27 cellular contexts compared by ENCODE assay signal in the genomic region with DNA sequence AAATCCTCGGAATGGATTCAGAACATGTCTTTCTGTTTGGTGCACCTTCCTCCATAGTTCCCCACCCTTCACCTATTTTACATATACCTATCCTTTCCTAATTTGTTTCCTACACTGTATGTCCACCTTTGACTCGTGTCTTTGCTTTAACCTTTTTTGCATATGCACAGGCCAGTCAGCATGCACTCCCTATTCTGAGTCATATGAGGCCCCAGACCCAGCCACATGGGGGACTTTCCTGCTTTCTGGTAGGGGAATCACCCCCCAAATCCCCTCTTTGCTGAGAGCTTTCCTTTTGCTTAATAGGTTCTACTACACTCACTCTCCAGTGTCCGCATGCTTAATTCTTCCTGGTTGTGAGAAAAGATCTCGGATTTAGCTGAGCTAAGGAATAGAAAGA.
"Had no signal": no experiment of that assay in that cellular context is flagged by ENCODE, and none has a peak within 500 bp of the region (broad histone marks: within the 10 kb centered on the region; RNA-seq: fewer than 3 reads in every experiment).

No MANE protein-coding gene starts in this region.

- H3K27me3 ChIP-seq: ascending aorta, brain microvascular endothelial cell, foreskin keratinocyte, left lung, neural progenitor cell, transverse colon, uterus had no signal

- H2AFZ ChIP-seq: neural progenitor cell had no signal

- H3K4me1 ChIP-seq: ascending aorta, foreskin keratinocyte, left lung, neural progenitor cell, transverse colon, uterus had no signal

- DNase-seq: activated CD4-positive, alpha-beta T cell treated with anti-CD3 and anti-CD28 coated beads, Interleukin-2, amount 10 ng/mL, durations not matched to agents 7 days and 5 days; activated CD8-positive, alpha-beta memory T cell treated with anti-CD3 and anti-CD28 coated beads, Interleukin-2, amount 10 ng/mL, durations not matched to agents 7 days and 5 days; activated CD8-positive, alpha-beta T cell treated with anti-CD3 and anti-CD28 coated beads for 36 hours; activated gamma-delta T cell; activated naive CD4-positive, alpha-beta T cell treated with anti-CD3 and anti-CD28 coated beads, Interleukin-2, amount 50 U/mL, for 16 hours; activated naive CD8-positive, alpha-beta T cell treated with anti-CD3 and anti-CD28 coated beads, Interleukin-2, amount 50 U/mL, for 24 hours; brain microvascular endothelial cell; caudate nucleus; dermis blood vessel endothelial cell; effector CD8-positive, alpha-beta T cell; foreskin keratinocyte; hippocampal formation; kidney glomerular epithelial cell; left lung; naive thymus-derived CD8-positive, alpha-beta T cell; small intestine; stimulated activated CD4-positive, alpha-beta T cell treated with anti-CD3 and anti-CD28 coated beads, Interleukin-15, amount 100 ng/mL, for 24 hours; transverse colon; uterus had no signal

- H3K4me2 ChIP-seq: neural progenitor cell had no signal

- H3K9ac ChIP-seq: neural progenitor cell had no signal

- H3K27ac ChIP-seq: ascending aorta, brain microvascular endothelial cell, foreskin keratinocyte, left lung, neural progenitor cell, transverse colon, uterus, VCaP had no signal

- H3K36me3 ChIP-seq: ascending aorta, brain microvascular endothelial cell, left lung, neural progenitor cell, transverse colon, uterus had no signal

- H3K9me3 Mint-ChIP-seq: neural progenitor cell; stimulated activated memory B cell treated with anti-CD40 and anti-IgM and Interleukin-4, amounts not matched to agents 10 μg/mL and 1 μg/mL and 100 μg/mL, for 72 hours had no signal

- H3K36me3 Mint-ChIP-seq: activated CD8-positive, alpha-beta memory T cell treated with anti-CD3 and anti-CD28 coated beads, Interleukin-2, amount 10 ng/mL, durations not matched to agents 7 days and 5 days; naive thymus-derived CD8-positive, alpha-beta T cell; neural progenitor cell; stimulated activated memory B cell treated with anti-CD40 and anti-IgM and Interleukin-4, amounts not matched to agents 10 μg/mL and 1 μg/mL and 100 μg/mL, for 72 hours had no signal

- H3K4me3 Mint-ChIP-seq: activated CD4-positive, alpha-beta T cell treated with anti-CD3 and anti-CD28 coated beads, Interleukin-2, amount 10 ng/mL, durations not matched to agents 7 days and 5 days; activated CD8-positive, alpha-beta memory T cell treated with anti-CD3 and anti-CD28 coated beads, Interleukin-2, amount 10 ng/mL, durations not matched to agents 7 days and 5 days; activated CD8-positive, alpha-beta T cell treated with anti-CD3 and anti-CD28 coated beads for 36 hours; activated naive CD8-positive, alpha-beta T cell treated with anti-CD3 and anti-CD28 coated beads, Interleukin-2, amount 50 U/mL, for 24 hours; activated T-helper 1 cell treated with anti-CD3 and anti-CD28 coated beads, Interleukin-12 subunit alpha, Interleukin-12 subunit beta, Interleukin-2, Interleukin-4 antibody, amounts not matched to agents 30 ng/mL and 10 ng/mL and 1 ng/mL, durations not matched to agents 14 hours and 24 hours and 36 hours; naive thymus-derived CD8-positive, alpha-beta T cell; neural progenitor cell; stimulated activated memory B cell treated with anti-CD40 and anti-IgM and Interleukin-4, amounts not matched to agents 10 μg/mL and 1 μg/mL and 100 μg/mL, for 72 hours had no signal

- H3K27me3 Mint-ChIP-seq: activated CD4-positive, alpha-beta T cell treated with anti-CD3 and anti-CD28 coated beads, Interleukin-2, amount 10 ng/mL, durations not matched to agents 7 days and 5 days; activated CD8-positive, alpha-beta memory T cell treated with anti-CD3 and anti-CD28 coated beads, Interleukin-2, amount 10 ng/mL, durations not matched to agents 7 days and 5 days; activated CD8-positive, alpha-beta T cell treated with anti-CD3 and anti-CD28 coated beads for 36 hours; activated naive CD8-positive, alpha-beta T cell treated with anti-CD3 and anti-CD28 coated beads, Interleukin-2, amount 50 U/mL, for 24 hours; naive thymus-derived CD8-positive, alpha-beta T cell; stimulated activated memory B cell treated with anti-CD40 and anti-IgM and Interleukin-4, amounts not matched to agents 10 μg/mL and 1 μg/mL and 100 μg/mL, for 72 hours had no signal

- H3K4me1 Mint-ChIP-seq: activated CD4-positive, alpha-beta T cell treated with anti-CD3 and anti-CD28 coated beads, Interleukin-2, amount 10 ng/mL, durations not matched to agents 7 days and 5 days; activated CD8-positive, alpha-beta memory T cell treated with anti-CD3 and anti-CD28 coated beads, Interleukin-2, amount 10 ng/mL, durations not matched to agents 7 days and 5 days; activated naive CD8-positive, alpha-beta T cell treated with anti-CD3 and anti-CD28 coated beads, Interleukin-2, amount 50 U/mL, for 24 hours; naive thymus-derived CD8-positive, alpha-beta T cell; stimulated activated memory B cell treated with anti-CD40 and anti-IgM and Interleukin-4, amounts not matched to agents 10 μg/mL and 1 μg/mL and 100 μg/mL, for 72 hours had no signal

- H3K4me3 ChIP-seq: ascending aorta, left lung, lung, neural progenitor cell, transverse colon, uterus had no signal

- ATAC-seq: activated CD4-positive, CD25-positive, alpha-beta regulatory T cell treated with anti-CD3 and anti-CD28 coated beads, Interleukin-2, amount 50 U/mL, for 24 hours; activated CD8-positive, alpha-beta memory T cell treated with anti-CD3 and anti-CD28 coated beads, Interleukin-2, amount 10 ng/mL, durations not matched to agents 7 days and 5 days; activated CD8-positive, alpha-beta T cell treated with anti-CD3 and anti-CD28 coated beads for 36 hours; activated naive CD8-positive, alpha-beta T cell treated with anti-CD3 and anti-CD28 coated beads, Interleukin-2, amount 50 U/mL, for 24 hours; foreskin keratinocyte; left lung; naive thymus-derived CD8-positive, alpha-beta T cell; sciatic nerve; stimulated activated memory B cell treated with anti-CD40 and anti-IgM and Interleukin-4, amounts not matched to agents 10 μg/mL and 1 μg/mL and 100 μg/mL, for 72 hours had no signal

- H3K27ac Mint-ChIP-seq: activated CD4-positive, alpha-beta T cell treated with anti-CD3 and anti-CD28 coated beads, Interleukin-2, amount 10 ng/mL, durations not matched to agents 7 days and 5 days; activated CD8-positive, alpha-beta memory T cell treated with anti-CD3 and anti-CD28 coated beads, Interleukin-2, amount 10 ng/mL, durations not matched to agents 7 days and 5 days; activated CD8-positive, alpha-beta T cell treated with anti-CD3 and anti-CD28 coated beads for 36 hours; activated naive CD8-positive, alpha-beta T cell treated with anti-CD3 and anti-CD28 coated beads, Interleukin-2, amount 50 U/mL, for 24 hours; activated T-helper 1 cell treated with anti-CD3 and anti-CD28 coated beads, Interleukin-12 subunit alpha, Interleukin-12 subunit beta, Interleukin-2, Interleukin-4 antibody, amounts not matched to agents 30 ng/mL and 10 ng/mL and 1 ng/mL, durations not matched to agents 14 hours and 24 hours and 36 hours; naive thymus-derived CD8-positive, alpha-beta T cell; neural progenitor cell; stimulated activated memory B cell treated with anti-CD40 and anti-IgM and Interleukin-4, amounts not matched to agents 10 μg/mL and 1 μg/mL and 100 μg/mL, for 72 hours had no signal

- H3K9me3 ChIP-seq: ascending aorta, transverse colon, uterus had no signal
